ENCODE assay signal across 8 cellular contexts in the genomic region with DNA sequence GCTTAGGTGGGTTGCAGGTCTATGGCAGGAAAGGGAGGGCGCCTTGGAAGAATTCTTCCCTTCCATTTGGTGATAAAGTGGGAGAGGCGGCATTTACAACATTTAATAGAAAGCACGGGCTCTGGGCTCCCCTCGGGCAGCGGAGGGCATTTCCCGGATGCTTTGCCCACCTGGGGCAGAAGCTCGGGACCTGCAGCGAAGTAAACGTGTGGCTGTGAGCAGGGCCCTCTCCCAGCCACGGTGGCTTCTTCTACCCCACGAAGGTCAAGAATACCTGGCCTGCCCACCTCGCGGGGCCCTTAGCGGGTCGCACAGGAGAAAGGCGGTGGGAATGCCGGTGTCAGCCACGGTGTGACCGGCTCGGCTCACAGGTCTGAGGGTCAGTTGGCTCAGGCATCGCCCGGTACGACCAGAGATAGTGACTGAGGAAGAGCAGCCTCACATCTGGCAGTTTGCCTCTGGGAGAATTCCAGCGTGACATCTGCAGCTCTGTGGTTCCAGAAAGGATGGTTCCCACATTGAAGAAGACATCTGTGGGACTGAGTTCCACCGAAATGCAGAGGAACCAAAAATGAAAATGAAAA. TPM values are rescaled to one million over a fixed set of nuclear protein-coding genes. Genes with fewer than 3 reads are reported as not detected.
DNase-seq lines count a peak whose midpoint lies in the region; ATAC-seq and TF ChIP-seq lines count a peak whose summit lies in the region.

No MANE protein-coding gene starts in this region.

- H3K4me1 ChIP-seq in HUES64 (ENCODE audit: insufficient read depth, low read length): peaks cover 43% of the 10 kb centered on the region
- peaks cover 0 to 13% (median 4%) of the 10 kb centered on the region in 4 donors for H3K4me1 ChIP-seq in right lobe of liver
- H3K4me1 ChIP-seq in suprapubic skin: peaks cover 56% of the 10 kb centered on the region

- peaks cover 44% of the 10 kb centered on the region for H3K27me3 ChIP-seq in HUES64 (ENCODE audit: insufficient read depth, low read length)
- H3K27me3 ChIP-seq in right lobe of liver: no peaks in the 10 kb centered on the region
- H3K27me3 ChIP-seq in suprapubic skin: peaks cover 3% of the 10 kb centered on the region

- no peaks in the 10 kb centered on the region for H3K36me3 Mint-ChIP-seq in activated naive CD4-positive, alpha-beta T cell treated with anti-CD3 and anti-CD28 coated beads, Interleukin-2, amount 50 U/mL, for 24 hours

- peak overlapping the region; percentile 76 for H3K9ac ChIP-seq in HUES64 (ENCODE audit: low read depth, low read length)

- peak overlapping the region; percentile 76 for H3K4me3 ChIP-seq in HUES64 (ENCODE audit: low read length)
- peak overlapping the region; percentile 60 to 82 for H3K4me3 ChIP-seq in cardiac fibroblast (replicated peaks in 1 of 2; ENCODE audit: low read depth in 2 of 2, low read length in 2 of 2)
- H3K4me3 ChIP-seq in right lobe of liver: peak overlapping the region; percentile 65 to 81 (median 71)
- H3K4me3 ChIP-seq in suprapubic skin: peak overlapping the region; percentile 66

- peak overlapping the region; percentile 83 for H3K4me3 Mint-ChIP-seq in activated naive CD4-positive, alpha-beta T cell treated with anti-CD3 and anti-CD28 coated beads, Interleukin-2, amount 50 U/mL, for 24 hours

- TF ChIP-seq POLR2A in right lobe of liver (IDR thresholded peaks at IDR 0.05) (no peak), suprapubic skin (IDR thresholded peaks at IDR 0.05) (no peak)

- H3K36me3 ChIP-seq in HUES64 (ENCODE audit: insufficient read depth, low read length) (peaks cover 22% of the 10 kb centered on the region; the same call in 1 of the 2 replicates), right lobe of liver (no peaks in the 10 kb centered on the region), suprapubic skin (no peaks in the 10 kb centered on the region)

- no peaks in the 10 kb centered on the region for H3K9me3 ChIP-seq in HUES64 (ENCODE audit: insufficient read depth, low read depth, low read length)
- no peaks in the 10 kb centered on the region for H3K9me3 ChIP-seq in right lobe of liver
- H3K9me3 ChIP-seq in suprapubic skin: no peaks in the 10 kb centered on the region

- no peak for TF ChIP-seq EP300 in suprapubic skin (IDR thresholded peaks at IDR 0.05)

- DNase-seq in activated naive CD4-positive, alpha-beta T cell treated with Interleukin-2 at 50 U/mL for 16 hours: no peak
- peak; percentile 34 to 71 for DNase-seq in cardiac fibroblast (ENCODE audit: low read depth in 2 of 2)
- DNase-seq in right lobe of liver: peak; percentile 63 to 78 (median 74)
- DNase-seq in suprapubic skin (ENCODE audit: low spot score in 2 of 2): peak; percentile 75 to 81
- no peak for DNase-seq in NCI-H526 treated with DMSO at 0.1 percent for 48 hours (lab: John Stamatoyannopoulos, UW)
- DNase-seq in stimulated activated naive CD4-positive, alpha-beta T cell treated with Interleukin-2 at 50 U/mL for 16 hours (lab: John Stamatoyannopoulos, UW): no peak

- ATAC-seq in right lobe of liver: peak; percentile 59 to 66 (median 63)

- H3K4me1 Mint-ChIP-seq in activated naive CD4-positive, alpha-beta T cell treated with anti-CD3 and anti-CD28 coated beads, Interleukin-2, amount 50 U/mL, for 24 hours: peaks cover 22% of the 10 kb centered on the region

- no peaks in the 10 kb centered on the region for H3K9me3 Mint-ChIP-seq in activated naive CD4-positive, alpha-beta T cell treated with anti-CD3 and anti-CD28 coated beads, Interleukin-2, amount 50 U/mL, for 24 hours

- intact Hi-C loops in right lobe of liver (cut with DNase I): no loop called here

- H3K27me3 Mint-ChIP-seq in activated naive CD4-positive, alpha-beta T cell treated with anti-CD3 and anti-CD28 coated beads, Interleukin-2, amount 50 U/mL, for 24 hours: peaks cover 54% of the 10 kb centered on the region

- H3K27ac Mint-ChIP-seq in activated naive CD4-positive, alpha-beta T cell treated with anti-CD3 and anti-CD28 coated beads, Interleukin-2, amount 50 U/mL, for 24 hours: no peak overlapping the region

- peak overlapping the region; percentile 57 for H3K27ac ChIP-seq in HUES64 (ENCODE audit: low read depth, low read length)
- peak overlapping the region; percentile 60 to 87 (median 68) for H3K27ac ChIP-seq in right lobe of liver
- H3K27ac ChIP-seq in suprapubic skin: peak overlapping the region; percentile 87

- WGBS in HUES64: 2% methylated on average over 25 of the region's 25 CpGs
- WGBS in right lobe of liver (ENCODE audit: insufficient coverage, low coverage, low lambda C conversion rate, missing lambda C conversion rate): 0% methylated on average over 2 of the region's 25 CpGs
- WGBS in suprapubic skin: 1% methylated on average over 14 of the region's 25 CpGs

- no peak for TF ChIP-seq CTCF in cardiac fibroblast (IDR thresholded peaks at IDR 0.05; ENCODE audit: low read depth, low read length)
- no peak for TF ChIP-seq CTCF in right lobe of liver (IDR thresholded peaks at IDR 0.05)
- no peak for TF ChIP-seq CTCF in suprapubic skin (IDR thresholded peaks at IDR 0.05)

RNA-seq across cellular contexts. Expression of gene F3, which starts 0.6 kb away (rescaled TPM):
- 4.8 TPM for polyA plus RNA-seq in HUES64 (2013, experiment 1 of 2)
- polyA plus RNA-seq in HUES64 (2013, experiment 2 of 2): 5.4 TPM
- total RNA-seq in right lobe of liver: 1 to 10 TPM in 4 of 6 experiments, under 1 TPM in 2; 0.79 to 6.8 (median 2.6) TPM
- total RNA-seq in suprapubic skin: 100 to 1,000 TPM in 2 of 4 donors, 10 to 100 TPM in 2; 36.5 to 110 (median 84.0) TPM

Comparison
In these comparisons a context has a peak if more than half of its experiments do, and no peak if none do; other contexts are left out.
1. DNase-seq: peak in cardiac fibroblast (2 of 2), right lobe of liver (3 of 3) and suprapubic skin (2 of 2); none in activated naive CD4-positive, alpha-beta T cell treated with Interleukin-2 at 50 U/mL for 16 hours (single experiment), NCI-H526 treated with DMSO at 0.1 percent for 48 hours (single experiment) and stimulated activated naive CD4-positive, alpha-beta T cell treated with Interleukin-2 at 50 U/mL for 16 hours (single experiment).
2. RNA of gene F3, which starts 0.6 kb away (total RNA-seq): 36.5 to 110 TPM in suprapubic skin; 0.79 to 6.8 TPM in right lobe of liver; every median in the first group is over 4 times any median in the second.
3. Peak in every context shown above with its lines, with median percentiles within 50 percentile points of each other: H3K27ac ChIP-seq and H3K4me3 ChIP-seq.